In genomic region chr12:111033281-111034147, GRCh38 we compare ENCODE assay signal across 8 cellular contexts. TPM values are rescaled to one million over a fixed set of nuclear protein-coding genes. Genes with fewer than 3 reads are reported as not detected.
DNase-seq lines count a peak whose midpoint lies in the region; ATAC-seq and TF ChIP-seq lines count a peak whose summit lies in the region.

No MANE protein-coding gene starts in this region.

- peak; percentile 15 to 25 for DNase-seq in activated CD4-positive, alpha-beta T cell treated with anti-CD3 and anti-CD28 coated beads, Interleukin-2, amount 50 U/mL, for 48 hours
- no peak for DNase-seq in activated CD4-positive, alpha-beta T cell treated with anti-CD3 and anti-CD28 coated beads for 4 hours
- peak; percentile 82 for DNase-seq in NCI-H748 (lab: John Stamatoyannopoulos, UW; ENCODE audit: unreplicated experiment)
- peak; percentile 47 for DNase-seq in endothelial cell (ENCODE audit: low spot score)
- peak; percentile 47 for DNase-seq in spleen
- no peak for DNase-seq in smooth muscle cell (lab: John Stamatoyannopoulos, UW; ENCODE audit: unreplicated experiment)

- no peaks in the 10 kb centered on the region for H3F3A ChIP-seq in smooth muscle cell (ENCODE audit: low read depth)

- TF ChIP-seq CTCF in endothelial cell (IDR thresholded peaks at IDR 0.05; ENCODE audit: unreplicated experiment) (peak; percentile 84), spleen (IDR thresholded peaks at IDR 0.05 in 8 of 11, conservative IDR thresholded peaks at IDR 0.05 in 3 of 11) (no peak), smooth muscle cell (IDR thresholded peaks at IDR 0.05; ENCODE audit: borderline replicate concordance, insufficient read depth, poor library complexity, severe bottlenecking) (no peak)

- H3K4me3 ChIP-seq in spleen (peak overlapping the region in 4 of 8 donors; percentile 18 to 64 (median 30)), smooth muscle cell (no peak overlapping the region)

- H4K20me1 ChIP-seq in smooth muscle cell (ENCODE audit: low read depth): no peaks in the 10 kb centered on the region

- H3K9me3 Mint-ChIP-seq in endothelial cell (ENCODE audit: unreplicated experiment): no peaks in the 10 kb centered on the region

- H3K36me3 ChIP-seq in spleen (no peaks in the 10 kb centered on the region), smooth muscle cell (ENCODE audit: low read depth) (no peaks in the 10 kb centered on the region)

- H3K36me3 Mint-ChIP-seq in endothelial cell (ENCODE audit: low read depth, unreplicated experiment): no peaks in the 10 kb centered on the region

- WGBS in spleen, 5 donors: 1 to 3% (median 2%) methylated on average over 34 to 96 of the region's 96 CpGs
- 1% methylated on average over 34 of the region's 96 CpGs for WGBS in smooth muscle cell (ENCODE audit: low lambda C conversion rate)

- H3K79me2 ChIP-seq in smooth muscle cell (ENCODE audit: low read depth): no peaks in the 10 kb centered on the region

- no peaks in the 10 kb centered on the region for H3K9me3 ChIP-seq in spleen
- H3K9me3 ChIP-seq in smooth muscle cell (replicated peaks; ENCODE audit: low read depth): no peaks in the 10 kb centered on the region

- H3K27ac ChIP-seq in spleen (no peak overlapping the region), smooth muscle cell (ENCODE audit: low read depth) (no peak overlapping the region)

- peaks cover 5% of the 10 kb centered on the region for H3K4me1 Mint-ChIP-seq in endothelial cell (ENCODE audit: unreplicated experiment)

- no peak overlapping the region for H3K27ac Mint-ChIP-seq in endothelial cell (ENCODE audit: unreplicated experiment)

- H3K9ac ChIP-seq in smooth muscle cell (ENCODE audit: low read depth): no peak overlapping the region

- H3K27me3 Mint-ChIP-seq in endothelial cell (ENCODE audit: unreplicated experiment): peaks cover 14% of the 10 kb centered on the region

- H3K27me3 ChIP-seq in spleen (replicated peaks in 1 of 7) (peaks cover 0 to 100% (median 76%) of the 10 kb centered on the region in 7 donors), smooth muscle cell (ENCODE audit: low read depth) (peaks cover 96% of the 10 kb centered on the region)

- ATAC-seq in GM18909 (IDR thresholded peaks at IDR 0.05; ENCODE audit: poor library complexity, unreplicated experiment) (no peak), GM19035 (IDR thresholded peaks at IDR 0.05; ENCODE audit: unreplicated experiment) (no peak)

- no peak overlapping the region for H2AFZ ChIP-seq in smooth muscle cell (ENCODE audit: low read depth)

- H3K4me2 ChIP-seq in smooth muscle cell: no peak overlapping the region

- H3K4me3 Mint-ChIP-seq in endothelial cell (ENCODE audit: unreplicated experiment): peak overlapping the region; percentile 83

- H3K4me1 ChIP-seq in spleen (peaks cover 4 to 45% (median 28%) of the 10 kb centered on the region in 6 donors), smooth muscle cell (ENCODE audit: low read depth) (peaks cover 13% of the 10 kb centered on the region)

- intact Hi-C loops in spleen (cut with DNase I; ENCODE audit: low total_unique reads): no loop called here

- no peak for TF ChIP-seq POLR2A in spleen (IDR thresholded peaks at IDR 0.05)

RNA-seq across cellular contexts. Expression of gene CUX2, which starts 0.5 kb away (rescaled TPM):
- total RNA-seq in endothelial cell (ENCODE audit: unreplicated experiment): 0.67 TPM
- total RNA-seq in spleen: under 1 TPM in 5 of 7 donors, not detected in 2; 0.06 to 0.44 (median 0.09) TPM
- under 1 TPM; under 0.01 to 0.07 (median 0.05) TPM for polyA plus RNA-seq in spleen
- total RNA-seq in smooth muscle cell: not detected in 2 replicates
- not detected in 2 replicates for polyA plus RNA-seq in smooth muscle cell

Comparison
In these comparisons a context has a peak if more than half of its experiments do, and no peak if none do; other contexts are left out.
1. DNase-seq: peak in activated CD4-positive, alpha-beta T cell treated with anti-CD3 and anti-CD28 coated beads, Interleukin-2, amount 50 U/mL, for 48 hours (2 of 2), NCI-H748 (single experiment), endothelial cell (single experiment) and spleen (single experiment); none in activated CD4-positive, alpha-beta T cell treated with anti-CD3 and anti-CD28 coated beads for 4 hours (0 of 2) and smooth muscle cell (single experiment).